15 cellular contexts compared by ENCODE assay signal in the genomic region with DNA sequence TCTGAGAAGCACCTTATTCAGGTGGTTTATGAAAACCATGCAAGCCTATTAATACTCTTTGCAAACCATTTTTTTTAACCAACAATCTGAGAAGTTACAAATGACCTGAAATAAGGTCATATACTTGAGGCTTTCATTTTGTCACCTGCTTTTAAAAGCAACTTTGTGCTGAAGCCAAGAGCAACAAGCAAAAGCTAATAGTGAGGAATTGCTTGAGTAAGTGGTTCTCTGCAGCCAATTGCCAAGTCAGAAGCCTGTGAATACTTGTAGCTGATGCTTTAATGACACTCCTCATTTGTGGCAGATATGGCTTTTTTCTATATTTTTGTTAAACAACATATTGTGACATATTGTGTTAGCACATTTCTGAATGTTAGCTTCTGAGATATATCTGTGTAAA.
DNase-seq lines count a peak whose midpoint lies in the region; ATAC-seq, FAIRE-seq and TF ChIP-seq lines count a peak whose summit lies in the region.
"Had no signal": no experiment of that assay in that cellular context is flagged by ENCODE, and none has a peak within 500 bp of the region (broad histone marks: within the 10 kb centered on the region; RNA-seq: fewer than 3 reads in every experiment).

No MANE protein-coding gene starts in this region.

- ATAC-seq in WTC11 (no peak), pancreas (peak in 3 of 4 donors; percentile 29 to 75 (median 68)), GM19455 (IDR thresholded peaks at IDR 0.05; ENCODE audit: unreplicated experiment) (no peak)
- ATAC-seq: GM23338 had no signal

- intact Hi-C loops in MCF 10A (cut with micrococcal nuclease), result no loop called here
- intact Hi-C loops in breast epithelium (cut with DNase I; ENCODE audit: low total_unique reads), result no loop called here
- intact Hi-C loops in pancreas (cut with DNase I), result no loop called here

- in situ Hi-C loops in HAP-1 (cut with MboI; ENCODE audit: low sequenced_read_pairs), result no loop called here

- no peaks in the 10 kb centered on the region for H3K4me1 ChIP-seq in breast epithelium
- peaks cover 3 to 28% (median 18%) of the 10 kb centered on the region in 3 donors for H3K4me1 ChIP-seq in pancreas
- peaks cover 18% of the 10 kb centered on the region for H3K4me1 ChIP-seq in HAP-1
- H3K4me1 ChIP-seq: BLaER1 had no signal

- CTCF ChIA-PET in MCF 10A (lab: Yijun Ruan, JAX), result interaction anchor here (0.7 to 2.3 kb wide), 3 partner anchors 9 to 585 kb away, joined by 3 to 9 read pairs (median 3); no protein-coding TSS in a partner anchor
- CTCF ChIA-PET in WTC11 (lab: Charles Lee), result no interaction called here

- H3K9me3 Mint-ChIP-seq in MCF 10A (ENCODE audit: unreplicated experiment) (no peaks in the 10 kb centered on the region), WTC11 (peaks cover 8% of the 10 kb centered on the region)

- H3K9me3 ChIP-seq in breast epithelium (no peaks in the 10 kb centered on the region), pancreas (no peaks in the 10 kb centered on the region), HAP-1 (no peaks in the 10 kb centered on the region)
- H3K9me3 ChIP-seq: BLaER1, Caco-2 had no signal

- TF ChIP-seq CTCF in MCF 10A (IDR thresholded peaks at IDR 0.05; ENCODE audit: unreplicated experiment) (no peak), breast epithelium (IDR thresholded peaks at IDR 0.05) (no peak), WTC11 (IDR thresholded peaks at IDR 0.05) (no peak), pancreas (IDR thresholded peaks at IDR 0.05) (no peak)

- H3K27ac Mint-ChIP-seq in MCF 10A (ENCODE audit: low read depth, unreplicated experiment) (no peak overlapping the region), WTC11 (no peak overlapping the region)
- H3K27ac Mint-ChIP-seq: CD8-positive, alpha-beta memory T cell; GM23338 had no signal

- H3K4me1 Mint-ChIP-seq in MCF 10A (ENCODE audit: insufficient read depth, unreplicated experiment) (no peaks in the 10 kb centered on the region), WTC11 (peaks cover 43% of the 10 kb centered on the region)
- H3K4me1 Mint-ChIP-seq: CD8-positive, alpha-beta memory T cell had no signal

- no peak overlapping the region for H3K27ac ChIP-seq in breast epithelium
- H3K27ac ChIP-seq in pancreas, result no peak overlapping the region
- H3K27ac ChIP-seq: BLaER1 had no signal

- H3K4me3 ChIP-seq in breast epithelium, result no peak overlapping the region
- no peak overlapping the region for H3K4me3 ChIP-seq in pancreas
- no peak overlapping the region for H3K4me3 ChIP-seq in HAP-1
- H3K4me3 ChIP-seq: BLaER1, GM23338 had no signal

- H3K4me3 Mint-ChIP-seq in MCF 10A (ENCODE audit: unreplicated experiment) (no peak overlapping the region), WTC11 (no peak overlapping the region)
- H3K4me3 Mint-ChIP-seq: CD8-positive, alpha-beta memory T cell; GM23338 had no signal

- H3K27me3 Mint-ChIP-seq in MCF 10A (ENCODE audit: insufficient read depth, unreplicated experiment), result no peaks in the 10 kb centered on the region
- H3K27me3 Mint-ChIP-seq in WTC11 (ENCODE audit: low read depth), result no peaks in the 10 kb centered on the region
- H3K27me3 Mint-ChIP-seq: CD8-positive, alpha-beta memory T cell had no signal

- POLR2A ChIA-PET in MCF 10A (lab: Yijun Ruan, JAX), result no interaction called here
- POLR2A ChIA-PET in WTC11 (lab: Charles Lee), result no interaction called here

- FAIRE-seq in pancreas (lab: Jason Lieb, UNC), result no peak

- no peaks in the 10 kb centered on the region for H3K36me3 Mint-ChIP-seq in MCF 10A (ENCODE audit: insufficient read depth, unreplicated experiment)
- H3K36me3 Mint-ChIP-seq in WTC11, result peaks cover 7% of the 10 kb centered on the region
- H3K36me3 Mint-ChIP-seq: CD8-positive, alpha-beta memory T cell had no signal

- DNase-seq in NCI-H1105 treated with DMSO at 0.1 percent for 48 hours (lab: John Stamatoyannopoulos, UW) (peak; percentile 20), NCI-H1105 (lab: John Stamatoyannopoulos, UW) (no peak), MCF 10A (ENCODE audit: unreplicated experiment) (peak; percentile 14), breast epithelium (ENCODE audit: low spot score in 2 of 2) (no peak), WTC11 (ENCODE audit: low spot score) (no peak), pancreas (no peak), HAP-1 (ENCODE audit: low spot score in 2 of 2) (no peak)
- DNase-seq: 8988T; AML-193; Caco-2; CD8-positive, alpha-beta memory T cell; H7 had no signal

- no peak for TF ChIP-seq POLR2A in breast epithelium (IDR thresholded peaks at IDR 0.05)

- H3K27me3 ChIP-seq in breast epithelium, result no peaks in the 10 kb centered on the region
- H3K27me3 ChIP-seq in pancreas, result no peaks in the 10 kb centered on the region
- no peaks in the 10 kb centered on the region for H3K27me3 ChIP-seq in HAP-1 (ENCODE audit: low read depth)
- H3K27me3 ChIP-seq: BLaER1 had no signal

- H3K36me3 ChIP-seq in breast epithelium (no peaks in the 10 kb centered on the region), pancreas (no peaks in the 10 kb centered on the region), HAP-1 (replicated peaks) (no peaks in the 10 kb centered on the region)
- H3K36me3 ChIP-seq: BLaER1 had no signal

- no TSS peak for BruUV-seq in MCF 10A (replicated peaks; lab: Mats Ljungman, UMichigan)

TF ChIP-seq in WTC11, 78 proteins besides CTCF, POLR2A, EP300 and RAD21:
- TF ChIP-seq OVOL2 (CRISPR knock-in tag; IDR thresholded peaks at IDR 0.05; ENCODE audit: borderline replicate concordance), result no peak
- TF ChIP-seq, protein P1, sequence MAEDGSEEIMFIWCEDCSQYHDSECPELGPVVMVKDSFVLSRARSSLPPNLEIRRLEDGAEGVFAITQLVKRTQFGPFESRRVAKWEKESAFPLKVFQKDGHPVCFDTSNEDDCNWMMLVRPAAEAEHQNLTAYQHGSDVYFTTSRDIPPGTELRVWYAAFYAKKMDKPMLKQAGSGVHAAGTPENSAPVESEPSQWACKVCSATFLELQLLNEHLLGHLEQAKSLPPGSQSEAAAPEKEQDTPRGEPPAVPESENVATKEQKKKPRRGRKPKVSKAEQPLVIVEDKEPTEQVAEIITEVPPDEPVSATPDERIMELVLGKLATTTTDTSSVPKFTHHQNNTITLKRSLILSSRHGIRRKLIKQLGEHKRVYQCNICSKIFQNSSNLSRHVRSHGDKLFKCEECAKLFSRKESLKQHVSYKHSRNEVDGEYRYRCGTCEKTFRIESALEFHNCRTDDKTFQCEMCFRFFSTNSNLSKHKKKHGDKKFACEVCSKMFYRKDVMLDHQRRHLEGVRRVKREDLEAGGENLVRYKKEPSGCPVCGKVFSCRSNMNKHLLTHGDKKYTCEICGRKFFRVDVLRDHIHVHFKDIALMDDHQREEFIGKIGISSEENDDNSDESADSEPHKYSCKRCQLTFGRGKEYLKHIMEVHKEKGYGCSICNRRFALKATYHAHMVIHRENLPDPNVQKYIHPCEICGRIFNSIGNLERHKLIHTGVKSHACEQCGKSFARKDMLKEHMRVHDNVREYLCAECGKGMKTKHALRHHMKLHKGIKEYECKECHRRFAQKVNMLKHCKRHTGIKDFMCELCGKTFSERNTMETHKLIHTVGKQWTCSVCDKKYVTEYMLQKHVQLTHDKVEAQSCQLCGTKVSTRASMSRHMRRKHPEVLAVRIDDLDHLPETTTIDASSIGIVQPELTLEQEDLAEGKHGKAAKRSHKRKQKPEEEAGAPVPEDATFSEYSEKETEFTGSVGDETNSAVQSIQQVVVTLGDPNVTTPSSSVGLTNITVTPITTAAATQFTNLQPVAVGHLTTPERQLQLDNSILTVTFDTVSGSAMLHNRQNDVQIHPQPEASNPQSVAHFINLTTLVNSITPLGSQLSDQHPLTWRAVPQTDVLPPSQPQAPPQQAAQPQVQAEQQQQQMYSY (CRISPR knock-in tag; IDR thresholded peaks at IDR 0.05), result peak; percentile 11; the same call in 1 of the 2 replicates
- no peak for TF ChIP-seq ZNF416 (CRISPR knock-in tag; IDR thresholded peaks at IDR 0.05)

Comparison
In these comparisons a context has a peak if more than half of its experiments do, and no peak if none do; other contexts are left out.
1. DNase-seq: peak in NCI-H1105 treated with DMSO at 0.1 percent for 48 hours (single experiment) and MCF 10A (single experiment); none in NCI-H1105 (single experiment), breast epithelium (0 of 2), WTC11 (single experiment), pancreas (0 of 6) and HAP-1 (0 of 2).
2. ATAC-seq: peak in pancreas (3 of 4); none in WTC11 (single experiment) and GM19455 (single experiment).